ENCODE assay signal across 28 cellular contexts in the genomic region with DNA sequence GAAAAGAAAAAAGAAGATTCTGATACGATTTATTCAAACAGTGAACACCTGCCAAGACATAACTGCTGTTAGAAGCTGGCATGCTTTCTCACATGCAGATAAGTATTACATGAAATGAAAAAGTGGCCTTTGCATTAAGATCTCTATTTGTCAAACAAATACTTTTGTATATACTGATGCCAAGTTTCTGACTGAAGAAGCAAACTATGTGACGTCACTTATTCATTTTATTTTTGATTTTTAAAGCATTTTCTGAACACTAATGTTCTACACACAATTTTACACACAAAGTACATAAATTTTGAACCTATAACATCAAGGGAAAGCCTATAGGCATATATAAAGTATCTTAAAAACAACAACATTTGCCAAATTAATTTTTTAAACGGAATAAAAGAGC.
"Had no signal": no experiment of that assay in that cellular context is flagged by ENCODE, and none has a peak within 500 bp of the region (broad histone marks: within the 10 kb centered on the region; RNA-seq: fewer than 3 reads in every experiment).

No MANE protein-coding gene starts in this region.

- H3K27me3 ChIP-seq: colonic mucosa, dorsolateral prefrontal cortex, esophagus muscularis mucosa, esophagus squamous epithelium, foreskin keratinocyte, gastrocnemius medialis, gastroesophageal sphincter, heart left ventricle, heart right ventricle had no signal

- H3K27ac ChIP-seq: colonic mucosa, coronary artery, dorsolateral prefrontal cortex, epithelial cell of prostate, esophagus muscularis mucosa, esophagus squamous epithelium, foreskin keratinocyte, gastrocnemius medialis, gastroesophageal sphincter, heart left ventricle, heart right ventricle had no signal

- FAIRE-seq: colon, endometrium, endothelial cell of umbilical vein, frontal cortex had no signal

- ATAC-seq: effector memory CD8-positive, alpha-beta T cell; esophagus mucosa; foreskin keratinocyte; gastrocnemius medialis; gastroesophageal sphincter; heart left ventricle; heart right ventricle had no signal

- DNase-seq: colonic mucosa; cortex of kidney; dermis blood vessel endothelial cell; dorsolateral prefrontal cortex; effector CD4-positive, alpha-beta T cell; effector CD8-positive, alpha-beta T cell; effector memory CD4-positive, alpha-beta T cell; effector memory CD8-positive, alpha-beta T cell; endodermal cell; erythroblast; esophagus squamous epithelium; foreskin fibroblast; foreskin keratinocyte; foreskin melanocyte; gastrocnemius medialis; glutamatergic neuron; head of caudate nucleus; heart left ventricle; heart right ventricle had no signal

- H3K36me3 ChIP-seq: colonic mucosa, esophagus muscularis mucosa, esophagus squamous epithelium, gastrocnemius medialis, heart left ventricle had no signal

- H3K4me1 ChIP-seq: colonic mucosa, esophagus squamous epithelium, foreskin keratinocyte, gastrocnemius medialis, gastroesophageal sphincter, heart left ventricle, heart right ventricle had no signal

- H3K9me3 ChIP-seq: colonic mucosa, esophagus muscularis mucosa, esophagus squamous epithelium, gastrocnemius medialis, gastroesophageal sphincter, heart left ventricle, heart right ventricle had no signal

- H3K4me3 ChIP-seq: colonic mucosa, coronary artery, dorsolateral prefrontal cortex, esophagus muscularis mucosa, esophagus squamous epithelium, gastrocnemius medialis, gastroesophageal sphincter, heart left ventricle, heart right ventricle had no signal
